ENCODE assay signal across 1 cellular context in genomic region chr22:33272180-33272579, GRCh38.
A peak's percentile ranks its signal among the peaks of the same experiment; 100 is the strongest.
TF ChIP-seq lines count a peak whose summit lies in the region.

No MANE protein-coding gene starts in this region.

TF ChIP-seq in HepG2, 621 proteins besides CTCF, POLR2A, EP300 and RAD21 (continued from another document and continues in another):
- TF ChIP-seq POGK (CRISPR knock-in tag; conservative IDR thresholded peaks at IDR 0.05) (no peak), KDM5B (CRISPR knock-in tag; IDR thresholded peaks at IDR 0.05; ENCODE audit: borderline replicate concordance) (no peak), GATAD2A (CRISPR knock-in tag; IDR thresholded peaks at IDR 0.05) (peak; percentile 88), THAP11 (CRISPR knock-in tag; IDR thresholded peaks at IDR 0.05) (peak; percentile 59), ZNF207 (IDR thresholded peaks at IDR 0.05; ENCODE audit: borderline replicate concordance) (no peak), CBX5 (CRISPR knock-in tag; IDR thresholded peaks at IDR 0.05; ENCODE audit: borderline replicate concordance) (no peak), ZNF773 (CRISPR knock-in tag; IDR thresholded peaks at IDR 0.05; ENCODE audit: borderline replicate concordance) (no peak), NFIB (CRISPR knock-in tag; IDR thresholded peaks at IDR 0.05; ENCODE audit: borderline replicate concordance) (no peak), ZBTB33 (CRISPR knock-in tag; IDR thresholded peaks at IDR 0.05) (no peak), ZFP91 (CRISPR knock-in tag; IDR thresholded peaks at IDR 0.05; ENCODE audit: borderline replicate concordance) (no peak), ATF5 (CRISPR knock-in tag; IDR thresholded peaks at IDR 0.05; ENCODE audit: low read depth) (no peak), REPIN1 (CRISPR knock-in tag; IDR thresholded peaks at IDR 0.05; ENCODE audit: borderline replicate concordance, low read depth) (no peak), ZNF83 (CRISPR knock-in tag; IDR thresholded peaks at IDR 0.05; ENCODE audit: borderline replicate concordance) (no peak), ZBTB7A (CRISPR knock-in tag; IDR thresholded peaks at IDR 0.05) (no peak), ZNF121 (CRISPR knock-in tag; IDR thresholded peaks at IDR 0.05) (no peak), ELF4 (CRISPR knock-in tag; IDR thresholded peaks at IDR 0.05; ENCODE audit: borderline replicate concordance) (no peak), ZNF672 (CRISPR knock-in tag; IDR thresholded peaks at IDR 0.05) (no peak), SMAD1 (CRISPR knock-in tag; IDR thresholded peaks at IDR 0.05; ENCODE audit: borderline replicate concordance, low read depth) (no peak), ZNF567 (CRISPR knock-in tag; IDR thresholded peaks at IDR 0.05; ENCODE audit: borderline replicate concordance) (no peak), ZNF18 (CRISPR knock-in tag; IDR thresholded peaks at IDR 0.05; ENCODE audit: insufficient replicate concordance) (no peak), ZMYM4 (CRISPR knock-in tag; IDR thresholded peaks at IDR 0.05) (peak; percentile 27; the same call in 1 of the 2 replicates), CEBPB (IDR thresholded peaks at IDR 0.05; ENCODE audit: borderline replicate concordance, low read depth, low read length) (no peak), FOXO1 (CRISPR knock-in tag; IDR thresholded peaks at IDR 0.05) (peak; percentile 81), HDAC2 (CRISPR knock-in tag; IDR thresholded peaks at IDR 0.05) (peak; percentile 81), CAMTA2 (CRISPR knock-in tag; IDR thresholded peaks at IDR 0.05; ENCODE audit: borderline replicate concordance) (no peak), ZNF280D (CRISPR knock-in tag; IDR thresholded peaks at IDR 0.05) (no peak), ZNF160 (CRISPR knock-in tag; IDR thresholded peaks at IDR 0.05) (no peak), ZNF879 (CRISPR knock-in tag; IDR thresholded peaks at IDR 0.05) (no peak), POLR2AphosphoS5 (IDR thresholded peaks at IDR 0.05; ENCODE audit: low read depth, low read length) (no peak), ZBED4 (CRISPR knock-in tag; IDR thresholded peaks at IDR 0.05; ENCODE audit: borderline replicate concordance) (no peak), TOE1 (CRISPR knock-in tag; IDR thresholded peaks at IDR 0.05) (no peak), ZNF468 (CRISPR knock-in tag; IDR thresholded peaks at IDR 0.05) (no peak), SATB2 (CRISPR knock-in tag; IDR thresholded peaks at IDR 0.05) (no peak), ARNTL (CRISPR knock-in tag; IDR thresholded peaks at IDR 0.05) (no peak), CSRNP2 (CRISPR knock-in tag; conservative IDR thresholded peaks at IDR 0.05; ENCODE audit: low read depth) (no peak), TBP (CRISPR knock-in tag; IDR thresholded peaks at IDR 0.05) (no peak), ZSCAN5A (CRISPR knock-in tag; IDR thresholded peaks at IDR 0.05; ENCODE audit: borderline replicate concordance) (no peak), HNF4G (IDR thresholded peaks at IDR 0.05; ENCODE audit: borderline replicate concordance, low read depth, low read length) (peak; percentile 55; the same call in 1 of the 2 replicates), HNF4G (CRISPR knock-in tag; IDR thresholded peaks at IDR 0.05; ENCODE audit: borderline replicate concordance, low read depth) (no peak), MXD1 (CRISPR knock-in tag; IDR thresholded peaks at IDR 0.05) (no peak), NRL (CRISPR knock-in tag; IDR thresholded peaks at IDR 0.05; ENCODE audit: borderline replicate concordance) (no peak), HOXD1 (CRISPR knock-in tag; IDR thresholded peaks at IDR 0.05) (no peak), PHF5A (CRISPR knock-in tag; IDR thresholded peaks at IDR 0.05; ENCODE audit: low read depth, unreplicated experiment) (no peak), ZNF496 (CRISPR knock-in tag; IDR thresholded peaks at IDR 0.05; ENCODE audit: insufficient replicate concordance) (no peak)
